Comparison of ENCODE assay signal across 8 cellular contexts in the genomic region with DNA sequence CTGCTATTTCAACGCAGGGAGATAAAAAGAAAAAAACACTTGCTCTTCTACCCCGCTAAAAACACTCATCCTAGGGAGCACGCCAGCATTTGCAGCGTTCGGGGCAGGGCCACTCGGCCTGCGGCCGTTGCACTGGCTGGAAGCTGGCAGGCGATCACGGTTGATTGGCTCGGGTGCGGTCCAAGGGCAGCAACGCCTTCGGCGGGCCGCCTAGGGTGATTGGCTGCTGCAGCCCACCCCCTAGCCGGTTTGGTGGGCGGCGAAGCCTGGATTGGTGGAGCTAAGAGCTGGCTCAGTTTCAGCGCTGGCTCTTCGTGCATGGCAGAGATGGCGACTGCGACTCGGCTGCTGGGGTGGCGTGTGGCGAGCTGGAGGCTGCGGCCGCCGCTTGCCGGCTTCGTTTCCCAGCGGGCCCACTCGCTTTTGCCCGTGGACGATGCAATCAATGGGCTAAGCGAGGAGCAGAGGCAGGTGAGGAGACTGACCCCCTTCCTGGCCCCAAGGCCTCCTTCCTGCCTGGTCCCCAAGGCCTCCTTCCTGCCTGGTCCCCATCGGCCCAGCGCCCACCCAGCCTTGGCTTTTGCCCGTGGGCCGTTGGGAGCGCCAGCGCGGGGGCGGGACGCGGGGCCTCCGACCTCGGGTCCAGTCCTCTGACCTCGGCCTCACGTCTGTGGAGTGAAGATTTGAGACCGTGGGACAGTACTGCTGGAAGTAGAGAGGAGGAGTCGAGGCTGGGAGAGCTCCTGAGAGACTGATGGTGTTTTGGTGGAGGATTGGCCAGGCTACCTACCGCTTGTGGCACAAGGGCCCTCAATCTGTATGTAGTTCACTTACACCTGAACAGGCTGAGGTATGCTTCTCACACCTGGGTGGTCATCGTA. TPM values are rescaled to one million over a fixed set of nuclear protein-coding genes. Genes with fewer than 3 reads are reported as not detected.
DNase-seq lines count a peak whose midpoint lies in the region; ATAC-seq and TF ChIP-seq lines count a peak whose summit lies in the region.

TSS of gene IVD (plus strand) at position 295 of the 881 bp plus-strand sequence. CDS start at position 328, 33 bp downstream.

- H3K9me3 ChIP-seq in AG04450 (ENCODE audit: control insufficient read depth, insufficient read depth, low read length) (no peaks in the 10 kb centered on the region; the same call in 1 of the 2 replicates), spleen (no peaks in the 10 kb centered on the region)

- H3K36me3 ChIP-seq in spleen, result peaks cover 0 to 33% (median 23%) of the 10 kb centered on the region in 6 donors

- DNase-seq in AG04450 (ENCODE audit: low read depth, low spot score) (peak; percentile 91), NCI-H345 treated with DMSO at 0.1 percent for 48 hours (lab: John Stamatoyannopoulos, UW; ENCODE audit: unreplicated experiment) (peak; percentile 62), inferior parietal cortex (ENCODE audit: extremely low spot score) (peak; percentile 96), spleen (peak; percentile 97)
- DNase-seq in activated CD4-positive, CD25-positive, alpha-beta regulatory T cell (lab: John Stamatoyannopoulos, UW), result peak; percentile 69 to 80 (median 76)
- peak; percentile 78 for DNase-seq in central memory CD4-positive, alpha-beta T cell

- intact Hi-C loops in spleen (cut with DNase I; ENCODE audit: low total_unique reads), result no loop called here

- POLR2A ChIA-PET in AG04450 (lab: Yijun Ruan, JAX), result interaction anchor here (1.0 to 1.5 kb wide), 6 partner anchors 8 to 73 kb away, joined by 3 to 8 read pairs (median 4); partner anchors contain the start of gene BAHD1

- peak in 1 of 3 donors; percentile 45 for TF ChIP-seq POLR2A in spleen (IDR thresholded peaks at IDR 0.05)

- no peak for TF ChIP-seq CTCF in AG04450 (IDR thresholded peaks at IDR 0.05; ENCODE audit: low read depth, low read length)
- no peak for TF ChIP-seq CTCF in spleen (IDR thresholded peaks at IDR 0.05 in 8 of 11, conservative IDR thresholded peaks at IDR 0.05 in 3 of 11)

- CTCF ChIA-PET in AG04450 (lab: Charles Lee), result interaction anchor here (1.3 to 2.2 kb wide), 4 partner anchors 37 to 83 kb away, joined by 3 to 8 read pairs (median 6); no protein-coding TSS in a partner anchor

- H3K27me3 ChIP-seq in AG04450 (ENCODE audit: control insufficient read depth, insufficient read depth, low read length), result no peaks in the 10 kb centered on the region
- H3K27me3 ChIP-seq in spleen (replicated peaks in 1 of 7), result no peaks in the 10 kb centered on the region

- H3K4me1 ChIP-seq in spleen, result peaks cover 22 to 59% (median 32%) of the 10 kb centered on the region in 6 donors

- peak; percentile 91 for ATAC-seq in GM18909 (IDR thresholded peaks at IDR 0.05; ENCODE audit: poor library complexity, unreplicated experiment)
- peak; percentile 82 for ATAC-seq in HG03196 (IDR thresholded peaks at IDR 0.05; ENCODE audit: unreplicated experiment)

- H3K4me3 ChIP-seq in AG04450 (ENCODE audit: low read depth, low read length) (peak within 1 kb of the TSS; percentile 94), spleen (peak within 1 kb of the TSS; percentile 78 to 93 (median 82))

- H3K27ac ChIP-seq in AG04450 (ENCODE audit: low read depth, low read length) (peak within 1 kb of the TSS; percentile 52), spleen (peak within 1 kb of the TSS; percentile 38 to 88 (median 81))

- WGBS in spleen, 5 donors, result 0 to 2% (median 1%) methylated on average over 37 to 54 of the region's 54 CpGs

RNA-seq across cellular contexts. Expression of gene IVD, which starts in this region (rescaled TPM):
- 49.3 and 49.4 TPM in 2 replicates for polyA plus RNA-seq in AG04450 (2011; rRNA removed)
- polyA minus RNA-seq in AG04450 (2011; rRNA and poly(A)+ RNA removed), result 46.3 and 72.3 TPM in 2 replicates
- 10 to 100 TPM; 39.6 to 93.9 (median 61.6) TPM for total RNA-seq in spleen
- 10 to 100 TPM; 25.1 to 44.4 (median 35.1) TPM for polyA plus RNA-seq in spleen

Comparison
In these comparisons a context has a peak if more than half of its experiments do, and no peak if none do; other contexts are left out.
1. Peak in every context shown above with its lines: DNase-seq, ATAC-seq, H3K4me3 ChIP-seq and H3K27ac ChIP-seq.